8 cellular contexts compared by ENCODE assay signal in genomic region chr11:45804806-45805304, GRCh38. TPM values are rescaled to one million over a fixed set of nuclear protein-coding genes. Genes with fewer than 3 reads are reported as not detected.
DNase-seq lines count a peak whose midpoint lies in the region; ATAC-seq and TF ChIP-seq lines count a peak whose summit lies in the region.

Gene SLC35C1 (plus strand): TSS chr11:45805149. CDS start chr11:45805802, 653 bp downstream.

- ATAC-seq in HG03442 (IDR thresholded peaks at IDR 0.05; ENCODE audit: unreplicated experiment): peak; percentile 92
- ATAC-seq in left lobe of liver: peak; percentile 91

- POLR2A ChIA-PET in BJ (lab: Charles Lee): interaction anchor here (0.6 kb wide), 1 partner anchor 713 kb away, joined by 3 read pairs; no protein-coding TSS in a partner anchor

- CTCF ChIA-PET in BJ (lab: Yijun Ruan, JAX): interaction anchor here (1.3 kb wide), 1 partner anchor 42 kb away, joined by 3 read pairs; the partner anchor contains the start of gene CRY2

- peak within 1 kb of the TSS; percentile 76 for H3K4me3 ChIP-seq in BJ (ENCODE audit: low read depth, low read length)
- peak within 1 kb of the TSS; percentile 82 for H3K4me3 ChIP-seq in coronary artery

- peak within 1 kb of the TSS; percentile 69 to 90 for H3K27ac ChIP-seq in coronary artery

- peak within 1 kb of the TSS; percentile 96 for H3K27ac Mint-ChIP-seq in activated CD4-positive, alpha-beta T cell treated with anti-CD3 and anti-CD28 coated beads, Interleukin-2, amount 10 ng/mL, durations not matched to agents 24 days and 14 days

- peak; percentile 56 for DNase-seq in BJ (ENCODE audit: low read depth)
- DNase-seq in GM19238 (ENCODE audit: insufficient read length, low spot score): peak; percentile 96
- peak; percentile 74 to 99 for DNase-seq in NCI-H526 (lab: John Stamatoyannopoulos, UW)
- peak; percentile 99 for DNase-seq in activated CD4-positive, alpha-beta T cell treated with anti-CD3 and anti-CD28 coated beads, Interleukin-2, amount 10 ng/mL, durations not matched to agents 24 days and 14 days
- peak; percentile 98 for DNase-seq in coronary artery (ENCODE audit: low spot score)
- peak; percentile 97 for DNase-seq in left lobe of liver (ENCODE audit: low spot score)
- peak; percentile 95 for DNase-seq in stimulated activated CD4-positive, alpha-beta T cell treated with anti-CD3 and anti-CD28 coated beads, Interleukin-2, amount 100 ng/mL, for 4 hours (ENCODE audit: low read depth)

- H3K36me3 ChIP-seq in BJ (ENCODE audit: control insufficient read depth, insufficient read depth, low read length): peaks cover 6% of the 10 kb centered on the region; the same call in 1 of the 2 replicates

- peak within 1 kb of the TSS; percentile 98 for H3K4me3 Mint-ChIP-seq in activated CD4-positive, alpha-beta T cell treated with anti-CD3 and anti-CD28 coated beads, Interleukin-2, amount 10 ng/mL, durations not matched to agents 24 days and 14 days

- intact Hi-C loops in activated CD4-positive, alpha-beta T cell treated with anti-CD3 and anti-CD28 coated beads, Interleukin-2, amount 10 ng/mL, durations not matched to agents 24 days and 14 days (cut with micrococcal nuclease): loop anchor here (1.0 to 10.0 kb wide), 4 partner anchors 34 to 1240 kb away; partner anchors contain the start of genes CD82 and CRY2

- no peaks in the 10 kb centered on the region for H3K27me3 Mint-ChIP-seq in activated CD4-positive, alpha-beta T cell treated with anti-CD3 and anti-CD28 coated beads, Interleukin-2, amount 10 ng/mL, durations not matched to agents 24 days and 14 days

- H3K9me3 Mint-ChIP-seq in activated CD4-positive, alpha-beta T cell treated with anti-CD3 and anti-CD28 coated beads, Interleukin-2, amount 10 ng/mL, durations not matched to agents 24 days and 14 days: no peaks in the 10 kb centered on the region

- TF ChIP-seq CTCF in BJ (IDR thresholded peaks at IDR 0.05; ENCODE audit: insufficient read depth, low read depth, low read length) (peak; percentile 23; the same call in 1 of the 2 replicates), coronary artery (IDR thresholded peaks at IDR 0.05) (no peak)

- peaks cover 32% of the 10 kb centered on the region for H3K4me1 Mint-ChIP-seq in activated CD4-positive, alpha-beta T cell treated with anti-CD3 and anti-CD28 coated beads, Interleukin-2, amount 10 ng/mL, durations not matched to agents 24 days and 14 days

- H3K27me3 ChIP-seq in BJ (ENCODE audit: control insufficient read depth, insufficient read depth, low read length): no peaks in the 10 kb centered on the region

- peaks cover 14% of the 10 kb centered on the region for H3K36me3 Mint-ChIP-seq in activated CD4-positive, alpha-beta T cell treated with anti-CD3 and anti-CD28 coated beads, Interleukin-2, amount 10 ng/mL, durations not matched to agents 24 days and 14 days (ENCODE audit: low read depth)

RNA-seq across cellular contexts. Expression of gene SLC35C1, which starts in this region (rescaled TPM):
- 7.0 and 14.6 TPM in 2 replicates for polyA plus RNA-seq in BJ (2011; rRNA removed)
- 14.4 and 15.3 TPM in 2 replicates for polyA minus RNA-seq in BJ (2011; rRNA and poly(A)+ RNA removed)
- 15.3 and 17.4 TPM in 2 replicates for total RNA-seq in activated CD4-positive, alpha-beta T cell treated with anti-CD3 and anti-CD28 coated beads, Interleukin-2, amount 10 ng/mL, durations not matched to agents 24 days and 14 days
- total RNA-seq in left lobe of liver: 13.2 TPM

Comparison
In these comparisons a context has a peak if more than half of its experiments do, and no peak if none do; other contexts are left out.
1. Peak in every context shown above with its lines: DNase-seq, ATAC-seq, H3K4me3 ChIP-seq and H3K27ac ChIP-seq.